Comparison of ENCODE assay signal across 8 cellular contexts in the genomic region with DNA sequence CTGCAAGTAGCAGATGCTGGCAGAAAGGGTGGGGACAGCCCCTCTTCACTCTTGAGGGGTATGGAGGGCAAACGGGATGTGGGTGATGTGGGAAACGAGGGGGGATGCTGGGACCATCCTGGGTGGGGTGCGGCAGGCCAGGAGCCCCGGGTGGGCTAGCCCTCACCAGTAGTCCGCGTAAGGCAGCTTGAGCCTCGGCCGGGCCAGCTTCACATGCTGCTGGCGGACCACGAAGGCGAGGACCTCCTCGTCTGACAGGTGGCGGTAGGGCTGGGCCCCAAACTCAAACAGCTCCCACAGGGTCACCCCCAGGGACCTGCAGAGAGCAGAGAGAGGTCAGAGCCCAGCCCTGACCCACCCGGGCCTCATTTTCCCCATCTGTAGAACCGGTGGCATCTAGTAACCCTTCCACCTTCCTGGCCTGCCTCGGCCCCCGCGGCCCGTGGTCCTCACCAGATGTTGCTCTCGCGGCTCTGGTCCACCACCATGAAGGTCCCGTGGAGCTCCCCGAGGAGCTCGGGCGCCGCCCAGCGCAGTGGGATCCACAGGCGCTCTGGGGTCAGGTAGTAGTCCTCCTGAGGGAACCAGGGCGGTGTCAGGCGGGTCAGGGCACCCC. TPM values are rescaled to one million over a fixed set of nuclear protein-coding genes. Genes with fewer than 3 reads are reported as not detected.
DNase-seq lines count a peak whose midpoint lies in the region; ATAC-seq and TF ChIP-seq lines count a peak whose summit lies in the region.

No MANE protein-coding gene starts in this region.

- H3K27ac Mint-ChIP-seq in naive B cell, result no peak overlapping the region

- H3K9me3 Mint-ChIP-seq in naive B cell, result peaks cover 0 to 5% (median 0%) of the 10 kb centered on the region in 7 donors

- peak overlapping the region; percentile 81 for H3K27ac ChIP-seq in C4-2B
- H3K27ac ChIP-seq in coronary artery, result no peak overlapping the region

- peak overlapping the region; percentile 0; the same call in 1 of the 2 replicates for H3K4me3 ChIP-seq in Jurkat, Clone E6-1 (ENCODE audit: low read length)
- H3K4me3 ChIP-seq in coronary artery, result peak overlapping the region; percentile 8

- peaks cover 25 to 27% (median 27%) of the 10 kb centered on the region in 3 donors for H3K4me1 Mint-ChIP-seq in naive B cell

- no peak for TF ChIP-seq CTCF in C4-2B (conservative IDR thresholded peaks at IDR 0.05)
- TF ChIP-seq CTCF in coronary artery (IDR thresholded peaks at IDR 0.05), result no peak

- peak overlapping the region in 5 of 8 donors; percentile 50 to 76 (median 74) for H3K4me3 Mint-ChIP-seq in naive B cell

- DNase-seq in Jurkat, Clone E6-1 (ENCODE audit: low read depth, low spot score), result no peak
- no peak for DNase-seq in coronary artery (ENCODE audit: low spot score)
- no peak for DNase-seq in naive B cell
- DNase-seq in NCI-H1436 treated with DMSO at 0.1 percent for 48 hours (lab: John Stamatoyannopoulos, UW), result no peak
- DNase-seq in KG1 (lab: John Stamatoyannopoulos, UW), result no peak
- no peak for DNase-seq in COR-L47 (lab: John Stamatoyannopoulos, UW)

- no peak for ATAC-seq in naive B cell (ENCODE audit: low read depth in 2 of 2)
- no peak for ATAC-seq in HG03469 (IDR thresholded peaks at IDR 0.05; ENCODE audit: unreplicated experiment)

- H3K36me3 Mint-ChIP-seq in naive B cell, result peaks cover 0 to 6% of the 10 kb centered on the region in 2 donors

- peaks cover 11 to 46% (median 33%) of the 10 kb centered on the region in 3 donors for H3K27me3 Mint-ChIP-seq in naive B cell

RNA-seq across cellular contexts. Expression of a gene that starts 10.7 kb away (rescaled TPM):
- 2.8 TPM for polyA plus RNA-seq in Jurkat, Clone E6-1 (2012; ENCODE audit: insufficient read depth, insufficient read length)
- not detected for polyA plus RNA-seq in naive B cell (ENCODE audit: low read depth in 6 of 6)

RNA-seq across cellular contexts. Expression of a gene that starts 31.8 kb away (rescaled TPM):
- 55.2 TPM for polyA plus RNA-seq in Jurkat, Clone E6-1 (2012; ENCODE audit: insufficient read depth, insufficient read length)
- 10 to 100 TPM in 5 of 6 donors, 1 to 10 TPM in 1; 10.0 to 29.9 (median 20.3) TPM for polyA plus RNA-seq in naive B cell (ENCODE audit: low read depth in 6 of 6)

RNA-seq across cellular contexts. Expression of a gene that starts 45.6 kb away (rescaled TPM):
- polyA plus RNA-seq in Jurkat, Clone E6-1 (2012; ENCODE audit: insufficient read depth, insufficient read length), result 0.22 TPM
- under 1 TPM in 5 of 6 donors, not detected in 1; 0.12 to 0.72 (median 0.24) TPM for polyA plus RNA-seq in naive B cell (ENCODE audit: low read depth in 6 of 6)

RNA-seq across cellular contexts. Expression of a gene that starts 51.0 kb away (rescaled TPM):
- polyA plus RNA-seq in Jurkat, Clone E6-1 (2012; ENCODE audit: insufficient read depth, insufficient read length), result not detected
- polyA plus RNA-seq in naive B cell (ENCODE audit: low read depth in 6 of 6), result not detected

RNA-seq across cellular contexts. Expression of a gene that starts 55.2 kb away (rescaled TPM):
- polyA plus RNA-seq in Jurkat, Clone E6-1 (2012; ENCODE audit: insufficient read depth, insufficient read length), result 46.8 TPM
- 10 to 100 TPM; 27.8 to 44.8 (median 37.1) TPM for polyA plus RNA-seq in naive B cell (ENCODE audit: low read depth in 6 of 6)
